Comparison of ENCODE assay signal across 30 cellular contexts in genomic region chr2:38940746-38941145, GRCh38. TPM values are rescaled to one million over a fixed set of nuclear protein-coding genes. Genes with fewer than 3 reads are reported as not detected.
A peak's percentile ranks its signal among the peaks of the same experiment; 100 is the strongest.
DNase-seq lines count a peak whose midpoint lies in the region; ATAC-seq, FAIRE-seq and TF ChIP-seq lines count a peak whose summit lies in the region.
"Had no signal": no experiment of that assay in that cellular context is flagged by ENCODE, and none has a peak within 500 bp of the region (broad histone marks: within the 10 kb centered on the region; RNA-seq: fewer than 3 reads in every experiment).

No MANE protein-coding gene starts in this region.

- H3K4me2 ChIP-seq in HepG2 (ENCODE audit: low read depth, low read length) (no peak overlapping the region), IMR-90 (ENCODE audit: low read depth, low read length) (no peak overlapping the region), K562 (ENCODE audit: insufficient read depth, low read length) (no peak overlapping the region)
- H3K4me2 ChIP-seq: BLaER1 had no signal

- WGBS in HepG2 (ENCODE audit: low lambda C conversion rate): 18% methylated on average over 1 of the region's 1 CpG
- WGBS in right lobe of liver (ENCODE audit: insufficient coverage, low coverage, low lambda C conversion rate, missing lambda C conversion rate): 67% methylated on average over 1 of the region's 1 CpG
- WGBS in IMR-90 (ENCODE audit: extremely low coverage in 2 of 2, insufficient read length in 1 of 2), 2 experiments: no CpG with 5 or more reads among the region's 1 CpG
- WGBS in K562 (ENCODE audit: insufficient coverage, low coverage, missing lambda C conversion rate): 0% methylated on average over 1 of the region's 1 CpG

- H3K79me2 ChIP-seq in HepG2 (ENCODE audit: insufficient read depth, low read length): no peaks in the 10 kb centered on the region
- no peaks in the 10 kb centered on the region for H3K79me2 ChIP-seq in K562 (ENCODE audit: control insufficient read depth, insufficient read depth, low read length)

- no peak overlapping the region for H4K8ac ChIP-seq in IMR-90 (ENCODE audit: low read depth in 2 of 2, low read length in 2 of 2)

- FAIRE-seq in HepG2 (lab: Jason Lieb, UNC) (no peak), K562 (lab: Jason Lieb, UNC) (no peak)
- FAIRE-seq: GM12878, GM12892, GM18507 had no signal

- H2BK120ac ChIP-seq in IMR-90 (ENCODE audit: low read depth, low read length): no peak overlapping the region

- H4K91ac ChIP-seq in IMR-90 (ENCODE audit: insufficient read depth, low read depth, low read length): no peak overlapping the region

- POLR2A ChIA-PET in HepG2 (lab: Yijun Ruan, JAX) (no interaction called here), IMR-90 (lab: Charles Lee; ENCODE audit: unreplicated experiment) (no interaction called here), K562 (lab: Yijun Ruan, JAX) (interaction anchor here (0.7 kb wide), 1 partner anchor 1527 kb away, joined by 4 read pairs; no protein-coding TSS in a partner anchor)

- TF ChIP-seq EP300 in HepG2 (IDR thresholded peaks at IDR 0.05; ENCODE audit: low read depth in 2 of 2, low read length in 2 of 2) (no peak), HepG2 (CRISPR knock-in tag; IDR thresholded peaks at IDR 0.05; ENCODE audit: borderline replicate concordance) (no peak), K562 (IDR thresholded peaks at IDR 0.05; ENCODE audit: low read length) (no peak)

- no peak overlapping the region for H3K4me3 ChIP-seq in HepG2 (replicated peaks in 1 of 3; ENCODE audit: insufficient read depth in 1 of 3, low read depth in 2 of 3, low read length in 3 of 3)
- H3K4me3 ChIP-seq in right lobe of liver: no peak overlapping the region
- H3K4me3 ChIP-seq in IMR-90 (ENCODE audit: insufficient read depth, low read depth, low read length): no peak overlapping the region
- H3K4me3 ChIP-seq in K562: no peak overlapping the region
- no peak overlapping the region for H3K4me3 ChIP-seq in fibroblast of mammary gland (ENCODE audit: control insufficient read depth, low read depth, low read length)
- H3K4me3 ChIP-seq: BLaER1, GM12878 had no signal

- H3K56ac ChIP-seq in IMR-90 (ENCODE audit: extremely low read depth, insufficient read depth, low read length): no peak overlapping the region

- no peak overlapping the region for H2BK5ac ChIP-seq in IMR-90 (ENCODE audit: low read depth, low read length, poor library complexity, severe bottlenecking)

- H4K5ac ChIP-seq in IMR-90 (ENCODE audit: low read depth, low read length): no peak overlapping the region

- H3K4ac ChIP-seq in IMR-90 (ENCODE audit: low read depth, low read length): no peak overlapping the region

- no peaks in the 10 kb centered on the region for H3K79me1 ChIP-seq in IMR-90 (ENCODE audit: low read depth in 1 of 2, low read length in 2 of 2)

- no peak overlapping the region for H3K23ac ChIP-seq in IMR-90 (ENCODE audit: low read depth, low read length)

- CTCF ChIA-PET in HepG2 (lab: Yijun Ruan, JAX; ENCODE audit: low intra/inter-chr PET ratio, low total read pairs) (no interaction called here), IMR-90 (lab: Yijun Ruan, JAX) (no interaction called here), K562 (lab: Yijun Ruan, JAX; ENCODE audit: low intra/inter-chr PET ratio) (interaction anchor here (0.7 kb wide), 1 partner anchor 979 kb away, joined by 3 read pairs; no protein-coding TSS in a partner anchor)

- H3K9ac ChIP-seq in HepG2 (ENCODE audit: insufficient read depth, low read depth, low read length): no peak overlapping the region
- no peak overlapping the region for H3K9ac ChIP-seq in IMR-90 (ENCODE audit: low read depth, low read length)
- no peak overlapping the region for H3K9ac ChIP-seq in K562 (ENCODE audit: insufficient read depth in 1 of 2, low read depth in 2 of 2, low read length in 2 of 2)
- H3K9ac ChIP-seq: BLaER1 had no signal

- dilution Hi-C loops in IMR-90 (cut with HindIII; ENCODE audit: low sequenced_read_pairs, unreplicated experiment): no loop called here

- no peak for DNase-seq in HepG2 (ENCODE audit: low spot score)
- no peak for DNase-seq in right lobe of liver
- DNase-seq in IMR-90: no peak
- no peak for DNase-seq in K562 (ENCODE audit: extremely low read depth in 1 of 4, low spot score in 3 of 4)
- peak; percentile 11 for DNase-seq in fibroblast of mammary gland (ENCODE audit: low read depth)
- no peak for DNase-seq in H4 (ENCODE audit: low spot score)
- no peak for DNase-seq in mucosa of gallbladder (ENCODE audit: low spot score)
- no peak for DNase-seq in MV-4-11 (lab: John Stamatoyannopoulos, UW)
- DNase-seq: ACHN; BE2C; C1 segment of cervical spinal cord; CD4-positive, alpha-beta memory T cell; CD4-positive, CD25-positive, alpha-beta regulatory T cell; CD8-positive, alpha-beta memory T cell; COR-L47; DMS 273 treated with DMSO at 0.1 percent for 48 hours; DMS153; DMS53; DMS79; DND-41; EL; GDM1 had no signal

- ATAC-seq in HepG2 (no peak), right lobe of liver (no peak), IMR-90 (ENCODE audit: low read depth) (no peak), K562 (no peak)
- ATAC-seq: GM12878 had no signal

- TF ChIP-seq POLR2A in HepG2 (IDR thresholded peaks at IDR 0.05; ENCODE audit: insufficient read depth in 1 of 2, low read depth in 2 of 2, low read length in 2 of 2) (no peak), right lobe of liver (IDR thresholded peaks at IDR 0.05) (no peak), IMR-90 (IDR thresholded peaks at IDR 0.05; ENCODE audit: low read depth, low read length) (no peak), K562 (conservative IDR thresholded peaks at IDR 0.05) (no peak)

- H3K14ac ChIP-seq in IMR-90 (replicated peaks; ENCODE audit: low read depth, low read length): no peak overlapping the region

- H3K9me1 ChIP-seq in IMR-90 (ENCODE audit: insufficient read depth, low read length): 0 out of 2 replicates have a peak, but pooled peaks cover 3% of the 10 kb centered on the region
- no peaks in the 10 kb centered on the region for H3K9me1 ChIP-seq in K562 (ENCODE audit: control insufficient read depth, insufficient read depth, low read length)

- H3K36me3 ChIP-seq in HepG2 (replicated peaks in 1 of 2; ENCODE audit: control insufficient read depth in 1 of 2, insufficient read depth in 2 of 2, low read length in 2 of 2): no peaks in the 10 kb centered on the region
- H3K36me3 ChIP-seq in right lobe of liver: no peaks in the 10 kb centered on the region
- no peaks in the 10 kb centered on the region for H3K36me3 ChIP-seq in IMR-90 (ENCODE audit: control insufficient read depth, insufficient read depth, low read length)
- no peaks in the 10 kb centered on the region for H3K36me3 ChIP-seq in K562 (ENCODE audit: control insufficient read depth, insufficient read depth, low read length)
- H3K36me3 ChIP-seq: BE2C, BLaER1 had no signal

- in situ Hi-C loops in HepG2 (cut with HindIII; ENCODE audit: extremely low pct_ligation_motif_present, low pct_unique_long_range_greater_than_20kb) (loop anchor here (10.0 kb wide), 1 partner anchor 114 kb away; no protein-coding TSS in a partner anchor), IMR-90 (cut with MboI; ENCODE audit: low sequenced_read_pairs) (loop anchor here (10.0 kb wide), 1 partner anchor 284 kb away; no protein-coding TSS in a partner anchor), K562 (cut with MboI) (loop anchor here (25.0 kb wide), 1 partner anchor 297 kb away; the partner anchor contains the start of gene CDKL4)

- no peaks in the 10 kb centered on the region for H3K9me3 ChIP-seq in HepG2 (ENCODE audit: low read length)
- H3K9me3 ChIP-seq in right lobe of liver: no peaks in the 10 kb centered on the region
- H3K9me3 ChIP-seq in IMR-90 (ENCODE audit: control insufficient read depth, insufficient read depth, low read length): no peaks in the 10 kb centered on the region
- no peaks in the 10 kb centered on the region for H3K9me3 ChIP-seq in K562 (replicated peaks; ENCODE audit: control insufficient read depth, insufficient read depth, low read depth, low read length)
- H3K9me3 ChIP-seq: BE2C, BLaER1 had no signal

- H2BK20ac ChIP-seq in IMR-90 (ENCODE audit: low read depth, low read length): no peak overlapping the region

- no TSS peak for BruUV-seq in HepG2 (replicated peaks; lab: Mats Ljungman, UMichigan)
- BruUV-seq in IMR-90 (replicated peaks; lab: Mats Ljungman, UMichigan): no TSS peak
- BruUV-seq in K562 (replicated peaks; lab: Mats Ljungman, UMichigan): no TSS peak

- H2AK9ac ChIP-seq in IMR-90 (replicated peaks; ENCODE audit: low read depth, low read length, poor library complexity): no peak overlapping the region

- H3K27me3 ChIP-seq in HepG2 (ENCODE audit: control insufficient read depth in 1 of 2, insufficient read depth in 2 of 2, low read length in 2 of 2) (no peaks in the 10 kb centered on the region), right lobe of liver (no peaks in the 10 kb centered on the region), IMR-90 (ENCODE audit: control insufficient read depth, insufficient read depth, low read length) (no peaks in the 10 kb centered on the region; the same call in 1 of the 2 replicates), K562 (ENCODE audit: control insufficient read depth in 2 of 2, insufficient read depth in 2 of 2, low read length in 2 of 2) (no peaks in the 10 kb centered on the region; a peak in 1 of 5 replicates)
- H3K27me3 ChIP-seq: BE2C, BLaER1 had no signal

- H3K27ac ChIP-seq in HepG2 (ENCODE audit: extremely low read length, insufficient read depth, low read length) (no peak overlapping the region), right lobe of liver (no peak overlapping the region), IMR-90 (ENCODE audit: insufficient read depth, low read length) (no peak overlapping the region), K562 (ENCODE audit: extremely low read depth, low read depth, low read length) (no peak overlapping the region)
- H3K27ac ChIP-seq: 22Rv1, BLaER1 had no signal

- intact Hi-C loops in HepG2 (cut with micrococcal nuclease; ENCODE audit: unreplicated experiment): no loop called here
- intact Hi-C loops in right lobe of liver (cut with DNase I): loop anchor here in 1 of 2 donors (10.0 kb wide), 1 partner anchor 294 kb away; no protein-coding TSS in a partner anchor
- intact Hi-C loops in IMR-90 (cut with micrococcal nuclease): no loop called here
- intact Hi-C loops in K562 (cut with micrococcal nuclease): no loop called here

- H3K4me1 ChIP-seq in HepG2 (ENCODE audit: insufficient read depth, low read length) (peaks cover 10% of the 10 kb centered on the region; the same call in 1 of the 2 replicates), right lobe of liver (no peaks in the 10 kb centered on the region), IMR-90 (ENCODE audit: control insufficient read depth, insufficient read depth, low read length) (no peaks in the 10 kb centered on the region), K562 (replicated peaks in 1 of 2; ENCODE audit: control insufficient read depth in 2 of 2, insufficient read depth in 2 of 2, low read length in 2 of 2) (peaks cover 0 to 6% of the 10 kb centered on the region in 2 experiments; a peak in 3 of 5 replicates)
- H3K4me1 ChIP-seq: BE2C, BLaER1 had no signal

- H2AFZ ChIP-seq in HepG2 (ENCODE audit: low read length) (no peak overlapping the region), IMR-90 (replicated peaks; ENCODE audit: low read length, poor library complexity) (no peak overlapping the region), K562 (ENCODE audit: low read depth, low read length) (no peak overlapping the region)

- no peak overlapping the region for H3K18ac ChIP-seq in IMR-90 (ENCODE audit: low read depth, low read length)

- no peak overlapping the region for H2AK5ac ChIP-seq in IMR-90 (ENCODE audit: low read depth, low read length)

- no peak for TF ChIP-seq RAD21 in HepG2 (CRISPR knock-in tag; IDR thresholded peaks at IDR 0.05)
- no peak for TF ChIP-seq RAD21 in IMR-90 (IDR thresholded peaks at IDR 0.05; ENCODE audit: low read length)
- no peak for TF ChIP-seq RAD21 in K562 (CRISPR knock-in tag; conservative IDR thresholded peaks at IDR 0.05 in 1 of 2, IDR thresholded peaks at IDR 0.05 in 1 of 2)

- no peak overlapping the region for H2BK15ac ChIP-seq in IMR-90 (ENCODE audit: low read depth, low read length)

- TF ChIP-seq CTCF in HepG2 (CRISPR knock-in tag; IDR thresholded peaks at IDR 0.05): no peak
- no peak for TF ChIP-seq CTCF in right lobe of liver (IDR thresholded peaks at IDR 0.05)
- no peak for TF ChIP-seq CTCF in IMR-90 (conservative IDR thresholded peaks at IDR 0.05; ENCODE audit: low read depth, low read length)
- TF ChIP-seq CTCF in K562 (IDR thresholded peaks at IDR 0.05 in 2 of 3, conservative IDR thresholded peaks at IDR 0.05 in 1 of 3; ENCODE audit: insufficient read depth in 2 of 3, low read depth in 1 of 3, low read length in 3 of 3): no peak
- TF ChIP-seq CTCF in fibroblast of mammary gland (conservative IDR thresholded peaks at IDR 0.05; ENCODE audit: control insufficient read depth, insufficient read depth, low read depth, low read length): no peak

- H4K20me1 ChIP-seq in HepG2 (ENCODE audit: insufficient read depth, low read length) (no peaks in the 10 kb centered on the region), IMR-90 (ENCODE audit: insufficient read depth, low read length) (no peaks in the 10 kb centered on the region), K562 (replicated peaks; ENCODE audit: control insufficient read depth, insufficient read depth, low read length) (no peaks in the 10 kb centered on the region)
- H4K20me1 ChIP-seq: BLaER1 had no signal

RNA-seq across cellular contexts. Expression of gene ARHGEF33, which starts 51.1 kb away (rescaled TPM):
- not detected in 2 replicates for total RNA-seq in HepG2 (2016; rRNA removed; fragmentation: Illumina TruSeq; extraction: Trizol)
- total RNA-seq in HepG2 (2016; cell fraction: cytosol; rRNA removed; fragmentation: Illumina TruSeq; extraction: Trizol; ENCODE audit: low read depth): not detected in 2 replicates
- 0.04 TPM in 1 of 2 replicates, not detected in the other for total RNA-seq in HepG2 (2016; cell fraction: insoluble cytoplasmic fraction; rRNA removed; fragmentation: Illumina TruSeq; extraction: Trizol)
- not detected in 2 replicates for total RNA-seq in HepG2 (2016; cell fraction: membrane; rRNA removed; fragmentation: Illumina TruSeq; extraction: Trizol)
- 0.37 TPM in 1 of 2 replicates, not detected in the other for total RNA-seq in HepG2 (2016; cell fraction: nucleus; rRNA removed; fragmentation: Illumina TruSeq; extraction: Trizol)
- polyA plus RNA-seq in HepG2 (2011; rRNA removed): 0.03 and 0.04 TPM in 2 replicates
- polyA plus RNA-seq in HepG2 (2011; cell fraction: cytosol; rRNA removed): 0.01 and 0.03 TPM in 2 replicates
- polyA plus RNA-seq in HepG2 (2011; cell fraction: nucleus; rRNA removed): 0.10 and 0.21 TPM in 2 replicates
- polyA plus RNA-seq in HepG2 (2012): 0.04 and 0.19 TPM in 2 replicates
- not detected in 2 replicates for polyA plus RNA-seq in HepG2 (2016; cell fraction: cytosol; fragmentation: Illumina TruSeq; extraction: Trizol; ENCODE audit: low read depth)
- polyA plus RNA-seq in HepG2 (2016; cell fraction: insoluble cytoplasmic fraction; fragmentation: Illumina TruSeq; extraction: Trizol; ENCODE audit: low read depth): not detected in 2 replicates
- polyA plus RNA-seq in HepG2 (2016; cell fraction: membrane; fragmentation: Illumina TruSeq; extraction: Trizol; ENCODE audit: low read depth): not detected in 2 replicates
- polyA plus RNA-seq in HepG2 (2016; cell fraction: nucleus; fragmentation: Illumina TruSeq; extraction: Trizol; ENCODE audit: insufficient read depth, low read depth): 0.27 and 0.41 TPM in 2 replicates
- 0.04 TPM in 1 of 2 replicates, not detected in the other for polyA minus RNA-seq in HepG2 (2011; rRNA and poly(A)+ RNA removed; ENCODE audit: low replicate concordance)
- not detected in 2 replicates for polyA minus RNA-seq in HepG2 (2011; cell fraction: cytosol; rRNA and poly(A)+ RNA removed)
- polyA minus RNA-seq in HepG2 (2011; cell fraction: nucleus; rRNA and poly(A)+ RNA removed): 0.39 and 1.5 TPM in 2 replicates
- total RNA-seq in right lobe of liver: under 1 TPM in 4 of 6 experiments, not detected in 2; 0.11 to 0.56 (median 0.29) TPM
- total RNA-seq in IMR-90 (2012; rRNA removed): 0.18 and 0.28 TPM in 2 replicates
- polyA plus RNA-seq in IMR-90 (2012; rRNA removed): 0.20 and 0.21 TPM in 2 replicates
- polyA plus RNA-seq in IMR-90 (2012; cell fraction: cytosol; rRNA removed): 0.01 and 0.09 TPM in 2 replicates
- polyA plus RNA-seq in IMR-90 (2012; cell fraction: nucleus; rRNA removed; ENCODE audit: low replicate concordance): 0.12 and 0.22 TPM in 2 replicates
- total RNA-seq in K562 (2011; cell fraction: chromatin; rRNA removed; ENCODE audit: low replicate concordance): 0.35 TPM in 1 of 2 replicates, not detected in the other
- not detected in 2 replicates for total RNA-seq in K562 (2011; cell fraction: nucleolus; rRNA removed)
- total RNA-seq in K562 (2011; cell fraction: nucleoplasm; rRNA removed): not detected in 2 replicates
- total RNA-seq in K562 (2014; rRNA removed): 0.04 TPM in 1 of 2 replicates, not detected in the other
- not detected in 2 replicates for total RNA-seq in K562 (2014; rRNA removed; fragmentation: Illumina TruSeq; extraction: Trizol)
- 0.04 TPM in 1 of 2 replicates, not detected in the other for total RNA-seq in K562 (2015; rRNA removed; fragmentation: Illumina TruSeq; extraction: Trizol)
- total RNA-seq in K562 (2021): 0.02 TPM in 1 of 2 replicates, not detected in the other
- polyA plus RNA-seq in K562 (2011; rRNA removed): 0.01 and 0.03 TPM in 2 replicates
- polyA plus RNA-seq in K562 (2011; cell fraction: cytosol; rRNA removed): 0.01 and 0.04 TPM in 2 replicates
- 0.07 and 0.10 TPM in 2 replicates for polyA plus RNA-seq in K562 (2011; cell fraction: nucleus; rRNA removed)
- polyA plus RNA-seq in K562 (2012): 0.01 TPM in 1 of 2 replicates, not detected in the other
- not detected in 2 replicates for polyA plus RNA-seq in K562 (2014; fragmentation: Illumina TruSeq; extraction: Trizol)
- polyA plus RNA-seq in K562 (2014; fragmentation: Nextera tagmentation; extraction: Ambion mirVana): under 1 TPM in 1 of 2 experiments, not detected in 1; 0.08 TPM
- polyA plus RNA-seq in K562 (2014; rRNA removed): not detected in 2 replicates
- 0.03 TPM in 1 of 2 replicates, not detected in the other for polyA minus RNA-seq in K562 (2011; rRNA and poly(A)+ RNA removed)
- polyA minus RNA-seq in K562 (2011; cell fraction: cytosol; rRNA and poly(A)+ RNA removed): not detected in 2 replicates
- polyA minus RNA-seq in K562 (2011; cell fraction: nucleus; rRNA and poly(A)+ RNA removed): 0.11 TPM in 1 of 2 replicates, not detected in the other
- not detected in 2 replicates for total RNA-seq in H4 (2014; rRNA removed; shearing (Covaris generic))
- total RNA-seq in mucosa of gallbladder: 1.8 TPM
- total RNA-seq: CD4-positive, CD25-positive, alpha-beta regulatory T cell; Daoy; G401 had no signal
- polyA plus RNA-seq: CD14-positive monocyte; CD8-positive, alpha-beta memory T cell had no signal

Comparison
In these comparisons a context has a peak if more than half of its experiments do, and no peak if none do; other contexts are left out.
1. Of the 241 proteins assayed by ChIP-seq in both HepG2 and K562: peak only in HepG2: MAFF and MAFK; only in K562: none; in both: none; in neither: 239.